ENCODE assay signal across 8 cellular contexts in genomic region chr5:134873987-134874830, GRCh38. TPM values are rescaled to one million over a fixed set of nuclear protein-coding genes. Genes with fewer than 3 reads are reported as not detected.
DNase-seq lines count a peak whose midpoint lies in the region; ATAC-seq and TF ChIP-seq lines count a peak whose summit lies in the region.

Gene TXNDC15 (plus strand): TSS chr5:134874371. CDS start chr5:134874428, 57 bp downstream.

- H3K27me3 ChIP-seq in neural cell (ENCODE audit: insufficient read depth, low read depth, low read length) (no peaks in the 10 kb centered on the region), stomach (no peaks in the 10 kb centered on the region)

- peak; percentile 54 for TF ChIP-seq EP300 in neural cell (conservative IDR thresholded peaks at IDR 0.05; ENCODE audit: poor library complexity, severe bottlenecking)
- TF ChIP-seq EP300 in stomach (IDR thresholded peaks at IDR 0.05): no peak

- H4K20me1 ChIP-seq in neural cell (ENCODE audit: insufficient read depth): no peaks in the 10 kb centered on the region

- peaks cover 30 to 46% (median 39%) of the 10 kb centered on the region in 4 donors for H3K4me1 ChIP-seq in stomach

- 3 to 5% (median 4%) methylated on average over 25 to 79 of the region's 79 CpGs for WGBS in stomach, 5 donors

- H3K79me2 ChIP-seq in neural cell (replicated peaks; ENCODE audit: insufficient read depth, low read length): peaks cover 28% of the 10 kb centered on the region

- TF ChIP-seq RAD21 in neural cell (conservative IDR thresholded peaks at IDR 0.05): no peak

- peak; percentile 42 for DNase-seq in DMS79 (lab: John Stamatoyannopoulos, UW)
- peak; percentile 45 for DNase-seq in KG1 (lab: John Stamatoyannopoulos, UW)
- DNase-seq in activated effector memory CD4-positive, alpha-beta T cell treated with anti-CD3 and anti-CD28 coated beads, Interleukin-2, amount 50 U/mL, for 16 hours: peak; percentile 93
- peak; percentile 89 for DNase-seq in fibroblast of villous mesenchyme (ENCODE audit: low read depth)
- peak; percentile 90 for DNase-seq in stomach

- TF ChIP-seq POLR2A in Raji (IDR thresholded peaks at IDR 0.05; ENCODE audit: insufficient read depth, low read depth, low read length): peak; percentile 92
- no peak for TF ChIP-seq POLR2A in stomach (IDR thresholded peaks at IDR 0.05)

- H3K4me3 ChIP-seq in fibroblast of villous mesenchyme (ENCODE audit: low read depth, low read length): peak within 1 kb of the TSS; percentile 84
- H3K4me3 ChIP-seq in neural cell (ENCODE audit: low read length): peak within 1 kb of the TSS; percentile 97
- peak within 1 kb of the TSS; percentile 76 to 81 (median 78) for H3K4me3 ChIP-seq in stomach

- H3F3A ChIP-seq in neural cell (ENCODE audit: insufficient read depth, low read length, poor library complexity, severe bottlenecking): no peaks in the 10 kb centered on the region

- no peaks in the 10 kb centered on the region for H3K9me2 ChIP-seq in neural cell (ENCODE audit: insufficient read depth, low read length)

- H3K27ac ChIP-seq in neural cell (ENCODE audit: low read length): peak within 1 kb of the TSS; percentile 88
- peak within 1 kb of the TSS; percentile 92 to 96 (median 94) for H3K27ac ChIP-seq in stomach

- peak within 1 kb of the TSS; percentile 95 for H2AFZ ChIP-seq in neural cell (ENCODE audit: low read depth, low read length)

- H3K36me3 ChIP-seq in neural cell (ENCODE audit: insufficient read depth, low read length): no peaks in the 10 kb centered on the region
- peaks cover 0 to under 1% (median 0%) of the 10 kb centered on the region in 4 donors for H3K36me3 ChIP-seq in stomach

- peak within 1 kb of the TSS; percentile 90 for H3K4me2 ChIP-seq in neural cell (ENCODE audit: low read length)

- peak within 1 kb of the TSS; percentile 94 for H3K9ac ChIP-seq in neural cell (ENCODE audit: low read length)

- TF ChIP-seq CTCF in fibroblast of villous mesenchyme (IDR thresholded peaks at IDR 0.05; ENCODE audit: insufficient read depth, low read depth, low read length) (no peak), neural cell (IDR thresholded peaks at IDR 0.05; ENCODE audit: poor library complexity, severe bottlenecking) (no peak), stomach (IDR thresholded peaks at IDR 0.05) (no peak)

- intact Hi-C loops in stomach (cut with DNase I; ENCODE audit: low total_unique reads): no loop called here

- peak; percentile 84 for ATAC-seq in GM21717 (IDR thresholded peaks at IDR 0.05; ENCODE audit: unreplicated experiment)

- H3K9me3 ChIP-seq in neural cell (ENCODE audit: low read length) (no peaks in the 10 kb centered on the region), stomach (no peaks in the 10 kb centered on the region)

TF ChIP-seq in neural cell, 6 proteins besides CTCF, POLR2A, EP300 and RAD21:
- TF ChIP-seq EZH2 (IDR thresholded peaks at IDR 0.05; ENCODE audit: borderline replicate concordance, insufficient read depth, low read length, poor library complexity, severe bottlenecking) (no peak), REST (IDR thresholded peaks at IDR 0.05; ENCODE audit: borderline replicate concordance) (peak; percentile 93), SMC3 (conservative IDR thresholded peaks at IDR 0.05; ENCODE audit: poor library complexity) (no peak), TAF1 (IDR thresholded peaks at IDR 0.05; ENCODE audit: low read depth) (peak; percentile 98), MXI1 (conservative IDR thresholded peaks at IDR 0.05; ENCODE audit: poor library complexity, severe bottlenecking) (peak; percentile 78), POLR2AphosphoS5 (IDR thresholded peaks at IDR 0.05) (peak; percentile 92)
TF ChIP-seq in neural cell: peak in this region for 4.

RNA-seq across cellular contexts. Expression of gene TXNDC15, which starts in this region (rescaled TPM):
- 138 and 141 TPM in 2 replicates for total RNA-seq in fibroblast of villous mesenchyme
- polyA plus RNA-seq in neural cell: 127 and 147 TPM in 2 replicates
- polyA minus RNA-seq in neural cell: 148 TPM in 2 replicates
- total RNA-seq in stomach: 100 to 1,000 TPM in 1 of 5 donors, 10 to 100 TPM in 4; 15.9 to 221 (median 47.8) TPM
- polyA plus RNA-seq in stomach: 10 to 100 TPM; 28.4 to 53.0 (median 29.6) TPM

Comparison
In these comparisons a context has a peak if more than half of its experiments do, and no peak if none do; other contexts are left out.
1. Peak in every context shown above with its lines: DNase-seq, ATAC-seq, H3K4me3 ChIP-seq and H3K27ac ChIP-seq.
2. DNase-seq: peak in every context shown above with its lines; median percentile 93 in activated effector memory CD4-positive, alpha-beta T cell treated with anti-CD3 and anti-CD28 coated beads, Interleukin-2, amount 50 U/mL, for 16 hours; 90 in stomach; 89 in fibroblast of villous mesenchyme; 45 in KG1; 42 in DMS79.